15 cellular contexts compared by ENCODE assay signal in genomic region chr14:68367444-68368014, GRCh38.
A peak's percentile ranks its signal among the peaks of the same experiment; 100 is the strongest.
DNase-seq lines count a peak whose midpoint lies in the region; FAIRE-seq and TF ChIP-seq lines count a peak whose summit lies in the region.
"Had no signal": no experiment of that assay in that cellular context is flagged by ENCODE, and none has a peak within 500 bp of the region (broad histone marks: within the 10 kb centered on the region; RNA-seq: fewer than 3 reads in every experiment).

No MANE protein-coding gene starts in this region.

- H3K4me3 ChIP-seq in smooth muscle cell, result no peak overlapping the region
- H3K4me3 ChIP-seq: K562, lung, thoracic aorta had no signal

- peak overlapping the region; percentile 60 for H2AFZ ChIP-seq in smooth muscle cell (ENCODE audit: low read depth)

- H3K4me3 Mint-ChIP-seq in activated T-cell treated with anti-CD3 and anti-CD28 coated beads, Interleukin-2, amount 50 U/mL, for 24 hours, result no peak overlapping the region
- H3K4me3 Mint-ChIP-seq: activated CD4-positive, alpha-beta T cell treated with anti-CD3 and anti-CD28 coated beads, Interleukin-2, amount 10 ng/mL, durations not matched to agents 7 days and 5 days had no signal

- peak overlapping the region; percentile 77 for H3K4me2 ChIP-seq in smooth muscle cell

- H3K27me3 Mint-ChIP-seq in activated T-cell treated with anti-CD3 and anti-CD28 coated beads, Interleukin-2, amount 50 U/mL, for 24 hours, result no peaks in the 10 kb centered on the region
- H3K27me3 Mint-ChIP-seq: activated CD4-positive, alpha-beta T cell treated with anti-CD3 and anti-CD28 coated beads, Interleukin-2, amount 10 ng/mL, durations not matched to agents 7 days and 5 days had no signal

- WGBS in smooth muscle cell (ENCODE audit: low lambda C conversion rate), result 3% methylated on average over 5 of the region's 5 CpGs

- no peaks in the 10 kb centered on the region for H3K36me3 ChIP-seq in smooth muscle cell (ENCODE audit: low read depth)
- H3K36me3 ChIP-seq: thoracic aorta had no signal

- H3K27ac ChIP-seq in layer of hippocampus (ENCODE audit: low read depth, low read length) (peak overlapping the region; percentile 24), smooth muscle cell (ENCODE audit: low read depth) (peak overlapping the region; percentile 98)
- H3K27ac ChIP-seq: thoracic aorta had no signal

- H3K27me3 ChIP-seq in layer of hippocampus (ENCODE audit: control insufficient read depth, insufficient read depth, low read length) (no peaks in the 10 kb centered on the region), smooth muscle cell (ENCODE audit: low read depth) (no peaks in the 10 kb centered on the region)

- DNase-seq in GM19239 (ENCODE audit: insufficient read length, low spot score), result no peak
- peak; percentile 28 for DNase-seq in RPMI7951 (ENCODE audit: low read depth)
- no peak for DNase-seq in smooth muscle cell (lab: John Stamatoyannopoulos, UW; ENCODE audit: unreplicated experiment)
- no peak for DNase-seq in activated T-cell treated with anti-CD3 and anti-CD28 coated beads, Interleukin-2, amount 50 U/mL, for 24 hours
- no peak for DNase-seq in superior temporal gyrus (ENCODE audit: extremely low spot score)
- DNase-seq in HUDEP-2 (lab: John Stamatoyannopoulos, UW; ENCODE audit: unreplicated experiment in 76 of 76), result no peak
- DNase-seq in HT-29 (ENCODE audit: low spot score), result no peak
- DNase-seq: activated CD4-positive, alpha-beta T cell treated with anti-CD3 and anti-CD28 coated beads, Interleukin-2, amount 10 ng/mL, durations not matched to agents 7 days and 5 days; NCI-H1930 had no signal

- no peak overlapping the region for H3K27ac Mint-ChIP-seq in activated T-cell treated with anti-CD3 and anti-CD28 coated beads, Interleukin-2, amount 50 U/mL, for 24 hours
- H3K27ac Mint-ChIP-seq: activated CD4-positive, alpha-beta T cell treated with anti-CD3 and anti-CD28 coated beads, Interleukin-2, amount 10 ng/mL, durations not matched to agents 7 days and 5 days; activated T-helper 2 cell treated with anti-CD3 and anti-CD28 coated beads, Interferon-gamma antibody, Interleukin-2, Interleukin-4, amounts not matched to agents 10 μg/mL and 5 μg/mL and 100 μg/mL, durations not matched to agents 14 hours and 24 hours and 36 hours had no signal

- H3K9me3 ChIP-seq in smooth muscle cell (replicated peaks; ENCODE audit: low read depth), result no peaks in the 10 kb centered on the region
- H3K9me3 ChIP-seq: thoracic aorta had no signal

- TF ChIP-seq CTCF in smooth muscle cell (IDR thresholded peaks at IDR 0.05; ENCODE audit: borderline replicate concordance, insufficient read depth, poor library complexity, severe bottlenecking), result no peak

- H3K36me3 Mint-ChIP-seq in activated T-cell treated with anti-CD3 and anti-CD28 coated beads, Interleukin-2, amount 50 U/mL, for 24 hours (ENCODE audit: low read depth), result no peaks in the 10 kb centered on the region

- peak; percentile 76 for FAIRE-seq in GM19239 (lab: Jason Lieb, UNC)
- FAIRE-seq: endothelial cell of umbilical vein, K562 had no signal

- no peak overlapping the region for H3K9ac ChIP-seq in smooth muscle cell (ENCODE audit: low read depth)

- peaks cover 60% of the 10 kb centered on the region for H3K4me1 ChIP-seq in smooth muscle cell (ENCODE audit: low read depth)

- H3F3A ChIP-seq in smooth muscle cell (ENCODE audit: low read depth), result peaks cover 20% of the 10 kb centered on the region

- peaks cover 49% of the 10 kb centered on the region for H3K4me1 Mint-ChIP-seq in activated T-cell treated with anti-CD3 and anti-CD28 coated beads, Interleukin-2, amount 50 U/mL, for 24 hours (ENCODE audit: low read depth)

- H4K20me1 ChIP-seq in smooth muscle cell (ENCODE audit: low read depth), result no peaks in the 10 kb centered on the region

- no peaks in the 10 kb centered on the region for H3K9me3 Mint-ChIP-seq in activated T-cell treated with anti-CD3 and anti-CD28 coated beads, Interleukin-2, amount 50 U/mL, for 24 hours
- H3K9me3 Mint-ChIP-seq: activated T-helper 2 cell treated with anti-CD3 and anti-CD28 coated beads, Interferon-gamma antibody, Interleukin-2, Interleukin-4, amounts not matched to agents 10 μg/mL and 5 μg/mL and 100 μg/mL, durations not matched to agents 14 hours and 24 hours and 36 hours had no signal

- H3K79me2 ChIP-seq in smooth muscle cell (ENCODE audit: low read depth), result no peaks in the 10 kb centered on the region
